ENCODE assay signal across 8 cellular contexts in genomic region chr2:113602869-113603466, GRCh38. TPM values are rescaled to one million over a fixed set of nuclear protein-coding genes. Genes with fewer than 3 reads are reported as not detected.
DNase-seq lines count a peak whose midpoint lies in the region; FAIRE-seq and TF ChIP-seq lines count a peak whose summit lies in the region.

No MANE protein-coding gene starts in this region.

- H3K27ac ChIP-seq in HL-60 (replicated peaks) = peak overlapping the region; percentile 88
- H3K27ac ChIP-seq in mucosa of rectum (ENCODE audit: low read depth in 2 of 2, low read length in 2 of 2) = peak overlapping the region; percentile 84 to 89

- H3K9me3 Mint-ChIP-seq in chondrocyte (ENCODE audit: low read depth) = no peaks in the 10 kb centered on the region

- TF ChIP-seq CTCF in HL-60 (IDR thresholded peaks at IDR 0.05; ENCODE audit: insufficient read depth, low read length) = no peak
- no peak for TF ChIP-seq CTCF in chondrocyte (IDR thresholded peaks at IDR 0.05)

- peaks cover 7% of the 10 kb centered on the region for H3K4me1 Mint-ChIP-seq in chondrocyte (ENCODE audit: low read depth)

- DNase-seq in ACHN (peak; percentile 0), HL-60 (ENCODE audit: low read depth in 1 of 2, low spot score in 1 of 2) (no peak), chondrocyte (ENCODE audit: low spot score) (no peak), urothelium cell line (ENCODE audit: low spot score) (no peak), cerebellum (ENCODE audit: low spot score) (no peak), iPS-NIHi11 (ENCODE audit: low spot score) (no peak), NCI-H524 (lab: John Stamatoyannopoulos, UW) (no peak)

- no peak for FAIRE-seq in urothelium cell line (lab: Jason Lieb, UNC)

- peak overlapping the region; percentile 58 to 63 for H3K9ac ChIP-seq in mucosa of rectum (ENCODE audit: low read depth in 1 of 2, low read length in 2 of 2)

- H3K27ac Mint-ChIP-seq in chondrocyte (ENCODE audit: unreplicated experiment) = peak overlapping the region; percentile 97

- H3K4me3 ChIP-seq in HL-60 (replicated peaks; ENCODE audit: insufficient read depth, low read length) (peak overlapping the region; percentile 44), mucosa of rectum (ENCODE audit: low read length in 2 of 2) (peak overlapping the region; percentile 62 to 74)

- H3K36me3 ChIP-seq in mucosa of rectum (ENCODE audit: control insufficient read depth in 2 of 2, insufficient read depth in 2 of 2, low read length in 2 of 2) = no peaks in the 10 kb centered on the region

- in situ Hi-C loops in ACHN (cut with HindIII; ENCODE audit: low pct_ligation_motif_present, low pct_unique_long_range_greater_than_20kb, low sequenced_read_pairs) = no loop called here

- no peaks in the 10 kb centered on the region for H3K27me3 ChIP-seq in HL-60 (ENCODE audit: insufficient read depth, poor library complexity, severe bottlenecking)
- H3K27me3 ChIP-seq in mucosa of rectum (ENCODE audit: control insufficient read depth in 2 of 2, insufficient read depth in 2 of 2, low read length in 2 of 2) = no peaks in the 10 kb centered on the region

- H3K4me1 ChIP-seq in mucosa of rectum (ENCODE audit: control insufficient read depth in 2 of 2, insufficient read depth in 2 of 2, low read length in 2 of 2) = no peaks in the 10 kb centered on the region

- peak overlapping the region; percentile 94 for H3K4me3 Mint-ChIP-seq in chondrocyte (ENCODE audit: unreplicated experiment)

- H3K9me3 ChIP-seq in mucosa of rectum (ENCODE audit: control insufficient read depth in 2 of 2, low read length in 2 of 2) = no peaks in the 10 kb centered on the region

- no peaks in the 10 kb centered on the region for H3K27me3 Mint-ChIP-seq in chondrocyte (ENCODE audit: low read depth)

- H3K36me3 Mint-ChIP-seq in chondrocyte (ENCODE audit: low read depth) = no peaks in the 10 kb centered on the region

RNA-seq across cellular contexts. Expression of gene RABL2A, which starts 24.1 kb away (rescaled TPM):
- total RNA-seq in chondrocyte = 11.1 to 23.5 TPM (median 12.2 TPM) in 3 replicates
- total RNA-seq in cerebellum = 27.6 TPM
